In the genomic region with DNA sequence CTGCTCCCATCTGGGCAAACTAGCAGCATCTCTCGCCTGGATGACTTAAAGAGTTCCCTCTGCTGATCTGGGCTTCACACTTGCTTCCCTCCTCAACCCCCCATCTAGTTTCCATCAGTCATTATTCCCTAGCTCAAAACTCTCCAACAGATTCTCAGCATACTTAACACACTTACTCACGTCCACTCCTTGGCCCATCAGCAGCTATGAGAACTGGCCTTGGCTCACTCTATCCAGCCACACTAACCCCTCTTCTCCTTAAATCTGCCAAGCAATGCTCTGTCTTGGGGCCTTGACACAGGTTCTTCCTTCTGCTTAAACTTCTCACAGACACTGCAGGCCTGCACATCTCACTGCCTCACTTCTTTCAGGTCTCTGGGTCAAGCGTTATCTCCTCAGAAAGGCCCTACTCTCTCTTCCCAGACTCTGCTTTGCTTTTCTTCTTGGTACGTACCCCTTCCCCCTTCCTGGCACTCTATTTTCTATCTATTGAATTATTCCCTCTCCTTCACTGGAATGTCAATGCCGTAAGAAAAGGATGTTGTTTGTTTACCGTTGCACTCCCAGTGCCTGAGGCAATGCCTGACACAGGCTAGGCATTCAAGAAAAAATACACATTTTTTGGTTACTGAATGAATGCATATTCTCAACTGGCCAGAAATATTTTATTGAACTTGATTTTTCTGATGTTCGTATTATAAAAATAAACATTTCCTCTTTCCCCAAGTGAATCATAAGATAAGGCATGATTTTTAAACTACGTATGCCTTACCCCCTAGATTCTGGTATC, we compare ENCODE assay signal across 9 cellular contexts. TPM values are rescaled to one million over a fixed set of nuclear protein-coding genes. Genes with fewer than 3 reads are reported as not detected.
DNase-seq lines count a peak whose midpoint lies in the region; ATAC-seq and TF ChIP-seq lines count a peak whose summit lies in the region.
"Had no signal": no experiment of that assay in that cellular context is flagged by ENCODE, and none has a peak within 500 bp of the region (broad histone marks: within the 10 kb centered on the region; RNA-seq: fewer than 3 reads in every experiment).

No MANE protein-coding gene starts in this region.

- no peaks in the 10 kb centered on the region for H3K4me1 Mint-ChIP-seq in activated T-helper 1 cell treated with anti-CD3 and anti-CD28 coated beads, Interleukin-12 subunit alpha, Interleukin-12 subunit beta, Interleukin-2, Interleukin-4 antibody, amounts not matched to agents 30 ng/mL and 10 ng/mL and 1 ng/mL, durations not matched to agents 14 hours and 24 hours and 36 hours (ENCODE audit: low read depth)

- ATAC-seq in gastroesophageal sphincter (peak; percentile 89), GM21825 (IDR thresholded peaks at IDR 0.05; ENCODE audit: unreplicated experiment) (no peak), HG02870 (IDR thresholded peaks at IDR 0.05; ENCODE audit: unreplicated experiment) (no peak)

- H3K27ac ChIP-seq in gastroesophageal sphincter = peak overlapping the region; percentile 37 to 69 (median 68)

- intact Hi-C loops in activated T-helper 1 cell treated with anti-CD3 and anti-CD28 coated beads, Interleukin-12 subunit alpha, Interleukin-12 subunit beta, Interleukin-2, Interleukin-4 antibody, amounts not matched to agents 30 ng/mL and 10 ng/mL and 1 ng/mL, durations not matched to agents 14 hours and 24 hours and 36 hours (cut with micrococcal nuclease) = no loop called here

- H3K36me3 ChIP-seq in gastroesophageal sphincter (no peaks in the 10 kb centered on the region), skeletal muscle satellite cell (ENCODE audit: insufficient read depth, low read length) (no peaks in the 10 kb centered on the region)

- no peaks in the 10 kb centered on the region for H3K36me3 Mint-ChIP-seq in activated T-helper 1 cell treated with anti-CD3 and anti-CD28 coated beads, Interleukin-12 subunit alpha, Interleukin-12 subunit beta, Interleukin-2, Interleukin-4 antibody, amounts not matched to agents 30 ng/mL and 10 ng/mL and 1 ng/mL, durations not matched to agents 14 hours and 24 hours and 36 hours (ENCODE audit: low read depth)

- H3K4me3 ChIP-seq in WI38 (ENCODE audit: low read depth, low read length) (peak overlapping the region; percentile 39), gastroesophageal sphincter (no peak overlapping the region), skeletal muscle satellite cell (ENCODE audit: low read length) (peak overlapping the region; percentile 51)

- peak overlapping the region; percentile 82 for H3K4me2 ChIP-seq in skeletal muscle satellite cell (ENCODE audit: low read length)

- H3K27me3 ChIP-seq in gastroesophageal sphincter (no peaks in the 10 kb centered on the region), skeletal muscle satellite cell (ENCODE audit: control insufficient read depth, insufficient read depth, low read length) (no peaks in the 10 kb centered on the region)

- TF ChIP-seq EP300 in gastroesophageal sphincter (IDR thresholded peaks at IDR 0.05) = no peak

- no peak overlapping the region for H3K4me3 Mint-ChIP-seq in activated T-helper 1 cell treated with anti-CD3 and anti-CD28 coated beads, Interleukin-12 subunit alpha, Interleukin-12 subunit beta, Interleukin-2, Interleukin-4 antibody, amounts not matched to agents 30 ng/mL and 10 ng/mL and 1 ng/mL, durations not matched to agents 14 hours and 24 hours and 36 hours

- no peak for TF ChIP-seq CTCF in WI38 (IDR thresholded peaks at IDR 0.05; ENCODE audit: low read depth, low read length)
- TF ChIP-seq CTCF in gastroesophageal sphincter (IDR thresholded peaks at IDR 0.05) = no peak

- peak; percentile 81 for DNase-seq in GM04504 (ENCODE audit: low read depth)
- no peak for DNase-seq in activated T-helper 1 cell treated with anti-CD3 and anti-CD28 coated beads, Interleukin-12 subunit alpha, Interleukin-12 subunit beta, Interleukin-2, Interleukin-4 antibody, amounts not matched to agents 30 ng/mL and 10 ng/mL and 1 ng/mL, durations not matched to agents 14 hours and 24 hours and 36 hours (ENCODE audit: low spot score)
- DNase-seq in OCI-M1 (lab: John Stamatoyannopoulos, UW) = no peak
- DNase-seq: NCI-H187 had no signal

- H3K9me3 Mint-ChIP-seq in activated T-helper 1 cell treated with anti-CD3 and anti-CD28 coated beads, Interleukin-12 subunit alpha, Interleukin-12 subunit beta, Interleukin-2, Interleukin-4 antibody, amounts not matched to agents 30 ng/mL and 10 ng/mL and 1 ng/mL, durations not matched to agents 14 hours and 24 hours and 36 hours = no peaks in the 10 kb centered on the region

- peaks cover 14% of the 10 kb centered on the region for H3K27me3 Mint-ChIP-seq in activated T-helper 1 cell treated with anti-CD3 and anti-CD28 coated beads, Interleukin-12 subunit alpha, Interleukin-12 subunit beta, Interleukin-2, Interleukin-4 antibody, amounts not matched to agents 30 ng/mL and 10 ng/mL and 1 ng/mL, durations not matched to agents 14 hours and 24 hours and 36 hours (ENCODE audit: insufficient read depth)

- H3K4me1 ChIP-seq in gastroesophageal sphincter (peaks cover 24 to 94% (median 50%) of the 10 kb centered on the region in 3 donors), skeletal muscle satellite cell (ENCODE audit: control insufficient read depth, insufficient read depth, low read length) (peaks cover 57% of the 10 kb centered on the region)

- WGBS in gastroesophageal sphincter (ENCODE audit: low coverage in 1 of 2), 2 donors = 32 to 45% methylated on average over 6 to 8 of the region's 8 CpGs

- no peak overlapping the region for H3K27ac Mint-ChIP-seq in activated T-helper 1 cell treated with anti-CD3 and anti-CD28 coated beads, Interleukin-12 subunit alpha, Interleukin-12 subunit beta, Interleukin-2, Interleukin-4 antibody, amounts not matched to agents 30 ng/mL and 10 ng/mL and 1 ng/mL, durations not matched to agents 14 hours and 24 hours and 36 hours

- peak overlapping the region; percentile 80 for H3K9ac ChIP-seq in skeletal muscle satellite cell (ENCODE audit: low read depth, low read length)

- no peaks in the 10 kb centered on the region for H3K9me3 ChIP-seq in gastroesophageal sphincter
- no peaks in the 10 kb centered on the region for H3K9me3 ChIP-seq in skeletal muscle satellite cell (replicated peaks; ENCODE audit: low read length)

- TF ChIP-seq POLR2A in gastroesophageal sphincter (IDR thresholded peaks at IDR 0.05) = no peak

RNA-seq across cellular contexts. Expression of a gene that starts 41.4 kb away (rescaled TPM):
- 100 to 1,000 TPM; 135 to 175 (median 149) TPM for total RNA-seq in gastroesophageal sphincter
- 158 and 208 TPM in 2 replicates for total RNA-seq in skeletal muscle satellite cell (2012; rRNA removed)
- 0.08 and 0.12 TPM in 2 replicates for total RNA-seq in activated T-helper 1 cell treated with anti-CD3 and anti-CD28 coated beads, Interleukin-12 subunit alpha, Interleukin-12 subunit beta, Interleukin-2, Interleukin-4 antibody, amounts not matched to agents 30 ng/mL and 10 ng/mL and 1 ng/mL, durations not matched to agents 14 hours and 24 hours and 36 hours

Comparison
In these comparisons a context has a peak if more than half of its experiments do, and no peak if none do; other contexts are left out.
1. H3K4me3 ChIP-seq: peak in WI38 (single experiment) and skeletal muscle satellite cell (single experiment); none in gastroesophageal sphincter (0 of 2).
2. RNA of a gene that starts 41.4 kb away (total RNA-seq): 135 to 175 TPM in gastroesophageal sphincter; 0.08 to 0.12 TPM in activated T-helper 1 cell treated with anti-CD3 and anti-CD28 coated beads, Interleukin-12 subunit alpha, Interleukin-12 subunit beta, Interleukin-2, Interleukin-4 antibody, amounts not matched to agents 30 ng/mL and 10 ng/mL and 1 ng/mL, durations not matched to agents 14 hours and 24 hours and 36 hours; every median in the first group is over 100 times any median in the second.